Comparison of ENCODE assay signal across 25 cellular contexts in genomic region chr11:112049777-112050176, GRCh38.
"Had no signal": no experiment of that assay in that cellular context is flagged by ENCODE, and none has a peak within 500 bp of the region (broad histone marks: within the 10 kb centered on the region; RNA-seq: fewer than 3 reads in every experiment).

No MANE protein-coding gene starts in this region.

- DNase-seq: activated CD4-positive, alpha-beta T cell treated with anti-CD3 and anti-CD28 coated beads, Interleukin-2, amount 10 ng/mL, durations not matched to agents 7 days and 5 days; activated CD4-positive, CD25-positive, alpha-beta regulatory T cell treated with anti-CD3 and anti-CD28 coated beads, Interleukin-2, amount 50 U/mL, for 72 hours; activated CD8-positive, alpha-beta memory T cell treated with anti-CD3 and anti-CD28 coated beads, Interleukin-2, amount 10 ng/mL, durations not matched to agents 7 days and 5 days; activated CD8-positive, alpha-beta T cell treated with anti-CD3 and anti-CD28 coated beads for 36 hours; activated gamma-delta T cell; activated naive CD4-positive, alpha-beta T cell treated with anti-CD3 and anti-CD28 coated beads, Interleukin-2, amount 50 U/mL, for 16 hours; activated T-cell treated with anti-CD3 and anti-CD28 coated beads for 4 hours; aorta; central memory CD4-positive, alpha-beta T cell; kidney glomerular epithelial cell; left lung; midbrain; spleen; stimulated activated CD4-positive, alpha-beta T cell treated with anti-CD3 and anti-CD28 coated beads, Interleukin-4, amount 100 ng/mL, for 1 hour; stimulated activated naive CD4-positive, alpha-beta T cell treated with Interleukin-2 at 50 U/mL for 16 hours; T-cell; upper lobe of right lung had no signal

- H3K27me3 Mint-ChIP-seq: activated CD4-positive, alpha-beta T cell treated with anti-CD3 and anti-CD28 coated beads, Interleukin-2, amount 10 ng/mL, durations not matched to agents 7 days and 5 days; activated CD8-positive, alpha-beta memory T cell treated with anti-CD3 and anti-CD28 coated beads, Interleukin-2, amount 10 ng/mL, durations not matched to agents 7 days and 5 days; activated CD8-positive, alpha-beta T cell treated with anti-CD3 and anti-CD28 coated beads for 36 hours; brain; natural killer cell treated with Interleukin-12 subunit alpha and Interleukin-12 subunit beta and Interleukin-15 and Interleukin-18, amount 100 ng/mL, for 72 hours; T-cell had no signal

- H3K4me3 Mint-ChIP-seq: activated CD4-positive, alpha-beta T cell treated with anti-CD3 and anti-CD28 coated beads, Interleukin-2, amount 10 ng/mL, durations not matched to agents 7 days and 5 days; activated CD8-positive, alpha-beta memory T cell treated with anti-CD3 and anti-CD28 coated beads, Interleukin-2, amount 10 ng/mL, durations not matched to agents 7 days and 5 days; activated CD8-positive, alpha-beta T cell treated with anti-CD3 and anti-CD28 coated beads for 36 hours; activated T-helper 1 cell treated with anti-CD3 and anti-CD28 coated beads, Interleukin-12 subunit alpha, Interleukin-12 subunit beta, Interleukin-2, Interleukin-4 antibody, amounts not matched to agents 30 ng/mL and 10 ng/mL and 1 ng/mL, durations not matched to agents 14 hours and 24 hours and 36 hours; brain; natural killer cell treated with Interleukin-12 subunit alpha and Interleukin-12 subunit beta and Interleukin-15 and Interleukin-18, amount 100 ng/mL, for 72 hours; T-cell; T-helper 2 cell treated with Interferon-gamma antibody and Interleukin-4, amounts not matched to agents 5 μg/mL and 100 μg/mL, for 36 hours had no signal

- H3K4me1 Mint-ChIP-seq: brain had no signal

- H3K4me3 ChIP-seq: coronary artery, left lung, lung, prostate gland, spleen, upper lobe of right lung had no signal

- H3K4me1 ChIP-seq: prostate gland, upper lobe of right lung had no signal

- H3K9me3 ChIP-seq: left lung, prostate gland, upper lobe of right lung had no signal

- H3K9me3 Mint-ChIP-seq: activated CD4-positive, alpha-beta T cell treated with anti-CD3 and anti-CD28 coated beads, Interleukin-2, amount 10 ng/mL, durations not matched to agents 7 days and 5 days; activated CD8-positive, alpha-beta T cell treated with anti-CD3 and anti-CD28 coated beads for 36 hours; activated T-helper 1 cell treated with anti-CD3 and anti-CD28 coated beads, Interleukin-12 subunit alpha, Interleukin-12 subunit beta, Interleukin-2, Interleukin-4 antibody, amounts not matched to agents 30 ng/mL and 10 ng/mL and 1 ng/mL, durations not matched to agents 14 hours and 24 hours and 36 hours; natural killer cell treated with Interleukin-12 subunit alpha and Interleukin-12 subunit beta and Interleukin-15 and Interleukin-18, amount 100 ng/mL, for 72 hours; T-cell; T-helper 2 cell treated with Interferon-gamma antibody and Interleukin-4, amounts not matched to agents 5 μg/mL and 100 μg/mL, for 36 hours had no signal

- H3K27me3 ChIP-seq: left lung, spleen, upper lobe of right lung had no signal

- H3K27ac Mint-ChIP-seq: activated CD4-positive, alpha-beta T cell treated with anti-CD3 and anti-CD28 coated beads, Interleukin-2, amount 10 ng/mL, durations not matched to agents 7 days and 5 days; activated CD8-positive, alpha-beta memory T cell treated with anti-CD3 and anti-CD28 coated beads, Interleukin-2, amount 10 ng/mL, durations not matched to agents 7 days and 5 days; activated CD8-positive, alpha-beta T cell treated with anti-CD3 and anti-CD28 coated beads for 36 hours; activated T-helper 1 cell treated with anti-CD3 and anti-CD28 coated beads, Interleukin-12 subunit alpha, Interleukin-12 subunit beta, Interleukin-2, Interleukin-4 antibody, amounts not matched to agents 30 ng/mL and 10 ng/mL and 1 ng/mL, durations not matched to agents 14 hours and 24 hours and 36 hours; brain; natural killer cell treated with Interleukin-12 subunit alpha and Interleukin-12 subunit beta and Interleukin-15 and Interleukin-18, amount 100 ng/mL, for 72 hours; T-helper 2 cell treated with Interferon-gamma antibody and Interleukin-4, amounts not matched to agents 5 μg/mL and 100 μg/mL, for 36 hours had no signal

- H3K27ac ChIP-seq: coronary artery, left lung, prostate gland, upper lobe of right lung, VCaP had no signal

- ATAC-seq: activated CD8-positive, alpha-beta memory T cell treated with anti-CD3 and anti-CD28 coated beads, Interleukin-2, amount 10 ng/mL, durations not matched to agents 7 days and 5 days; activated CD8-positive, alpha-beta T cell treated with anti-CD3 and anti-CD28 coated beads for 36 hours; left lung; natural killer cell treated with Interleukin-12 subunit alpha and Interleukin-12 subunit beta and Interleukin-15 and Interleukin-18, amount 100 ng/mL, for 72 hours; T-cell; upper lobe of right lung had no signal
